8 cellular contexts compared by ENCODE assay signal in genomic region chr10:4514445-4515108, GRCh38.
DNase-seq lines count a peak whose midpoint lies in the region; ATAC-seq, FAIRE-seq and TF ChIP-seq lines count a peak whose summit lies in the region.

No MANE protein-coding gene starts in this region.

- H3K4me1 ChIP-seq in esophagus muscularis mucosa (peaks cover 20 to 36% (median 30%) of the 10 kb centered on the region in 4 donors), stomach (peaks cover 0 to 6% (median 0%) of the 10 kb centered on the region in 4 donors)

- TF ChIP-seq EP300 in esophagus muscularis mucosa (IDR thresholded peaks at IDR 0.05) (no peak), stomach (IDR thresholded peaks at IDR 0.05) (no peak)

- intact Hi-C loops in esophagus muscularis mucosa (cut with DNase I) (loop anchor here (5.0 kb wide), 2 partner anchors 138 to 253 kb away; no protein-coding TSS in a partner anchor), stomach (cut with DNase I; ENCODE audit: low total_unique reads) (no loop called here)

- peak overlapping the region; percentile 59 to 72 (median 64) for H3K27ac ChIP-seq in esophagus muscularis mucosa (replicated peaks in 1 of 4)
- H3K27ac ChIP-seq in stomach: peak overlapping the region in 4 of 5 donors; percentile 39 to 62 (median 56)

- H3K4me3 ChIP-seq in esophagus muscularis mucosa (peak overlapping the region in 1 of 4 donors; percentile 24), stomach (no peak overlapping the region)

- peaks cover 5% of the 10 kb centered on the region for H3K4me1 Mint-ChIP-seq in T-helper 2 cell treated with Interferon-gamma antibody and Interleukin-4, amounts not matched to agents 5 μg/mL and 100 μg/mL, for 36 hours (ENCODE audit: low read depth)

- DNase-seq in esophagus muscularis mucosa (ENCODE audit: extremely low spot score): peak; percentile 96
- DNase-seq in stomach: no peak
- DNase-seq in urothelium cell line (ENCODE audit: low spot score): no peak
- no peak for DNase-seq in T-helper 2 cell treated with Interferon-gamma antibody and Interleukin-4, amounts not matched to agents 5 μg/mL and 100 μg/mL, for 36 hours (ENCODE audit: low spot score)
- DNase-seq in HT-29 (ENCODE audit: low spot score): no peak
- DNase-seq in activated T-cell treated with anti-CD3 and anti-CD28 coated beads for 4 hours: no peak

- TF ChIP-seq CTCF in esophagus muscularis mucosa (IDR thresholded peaks at IDR 0.05) (no peak), stomach (IDR thresholded peaks at IDR 0.05) (no peak)

- ATAC-seq in GM19395 (IDR thresholded peaks at IDR 0.05; ENCODE audit: unreplicated experiment): peak; percentile 92
- peak; percentile 85 for ATAC-seq in HG03378 (IDR thresholded peaks at IDR 0.05; ENCODE audit: unreplicated experiment)

- H3K27me3 ChIP-seq in esophagus muscularis mucosa: no peaks in the 10 kb centered on the region
- no peaks in the 10 kb centered on the region for H3K27me3 ChIP-seq in stomach

- 64% methylated on average over 19 of the region's 19 CpGs for WGBS in esophagus muscularis mucosa
- WGBS in stomach, 5 donors: 71 to 84% (median 77%) methylated on average over 19 of the region's 19 CpGs

- H3K36me3 Mint-ChIP-seq in T-helper 2 cell treated with Interferon-gamma antibody and Interleukin-4, amounts not matched to agents 5 μg/mL and 100 μg/mL, for 36 hours (ENCODE audit: low read depth): no peaks in the 10 kb centered on the region

- TF ChIP-seq POLR2A in esophagus muscularis mucosa (IDR thresholded peaks at IDR 0.05; ENCODE audit: low read depth) (no peak), stomach (IDR thresholded peaks at IDR 0.05) (no peak)

- H3K27me3 Mint-ChIP-seq in T-helper 2 cell treated with Interferon-gamma antibody and Interleukin-4, amounts not matched to agents 5 μg/mL and 100 μg/mL, for 36 hours (ENCODE audit: low read depth): peaks cover 18% of the 10 kb centered on the region

- H3K36me3 ChIP-seq in esophagus muscularis mucosa: no peaks in the 10 kb centered on the region
- H3K36me3 ChIP-seq in stomach: no peaks in the 10 kb centered on the region

- H3K27ac Mint-ChIP-seq in T-helper 2 cell treated with Interferon-gamma antibody and Interleukin-4, amounts not matched to agents 5 μg/mL and 100 μg/mL, for 36 hours: no peak overlapping the region

- no peak overlapping the region for H3K4me3 Mint-ChIP-seq in T-helper 2 cell treated with Interferon-gamma antibody and Interleukin-4, amounts not matched to agents 5 μg/mL and 100 μg/mL, for 36 hours

- no peaks in the 10 kb centered on the region for H3K9me3 ChIP-seq in esophagus muscularis mucosa
- H3K9me3 ChIP-seq in stomach: peaks cover 0 to 4% (median 0%) of the 10 kb centered on the region in 4 donors

- no peak for FAIRE-seq in urothelium cell line (lab: Jason Lieb, UNC)

- no peaks in the 10 kb centered on the region for H3K9me3 Mint-ChIP-seq in T-helper 2 cell treated with Interferon-gamma antibody and Interleukin-4, amounts not matched to agents 5 μg/mL and 100 μg/mL, for 36 hours
